Comparison of ENCODE assay signal across 8 cellular contexts in the genomic region with DNA sequence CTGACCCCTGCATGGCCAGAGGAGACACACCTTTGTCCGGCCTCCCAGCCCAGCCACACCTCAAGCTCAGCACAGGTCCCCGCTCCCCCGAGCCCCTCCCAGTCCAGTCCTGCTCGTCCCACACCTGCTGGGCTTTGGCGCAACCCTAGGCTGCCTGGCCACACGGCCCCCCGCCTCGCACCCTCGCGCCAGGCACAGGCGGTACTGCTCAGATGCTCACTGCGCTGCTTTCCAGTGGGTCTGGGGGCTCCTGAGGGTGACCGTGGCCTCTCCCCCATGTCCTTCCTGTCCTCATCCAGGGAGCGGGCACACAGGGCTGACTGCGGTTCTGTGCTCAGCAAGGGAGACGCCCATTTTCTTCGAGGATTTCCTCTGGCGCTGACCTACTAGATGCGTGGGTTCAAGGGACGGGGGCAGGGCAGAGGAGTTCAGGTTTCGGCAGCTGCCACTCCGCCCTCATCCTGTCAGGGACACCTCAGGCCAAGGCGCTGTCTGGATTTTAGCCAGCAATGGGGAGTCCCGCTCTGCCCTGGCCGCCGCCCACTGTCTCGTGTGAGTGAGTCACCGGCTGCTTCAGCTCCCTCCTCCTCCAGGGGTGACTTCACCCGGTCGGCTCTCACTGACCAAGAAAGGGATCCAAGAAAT.
DNase-seq lines count a peak whose midpoint lies in the region; ATAC-seq lines count a peak whose summit lies in the region.

No MANE protein-coding gene starts in this region.

- H3K9me3 Mint-ChIP-seq in activated CD4-positive, alpha-beta T cell treated with anti-CD3 and anti-CD28 coated beads, Interleukin-2, amount 10 ng/mL, durations not matched to agents 7 days and 5 days: no peaks in the 10 kb centered on the region
- no peaks in the 10 kb centered on the region for H3K9me3 Mint-ChIP-seq in memory B cell

- H3K27me3 Mint-ChIP-seq in activated CD4-positive, alpha-beta T cell treated with anti-CD3 and anti-CD28 coated beads, Interleukin-2, amount 10 ng/mL, durations not matched to agents 7 days and 5 days: peaks cover 5% of the 10 kb centered on the region
- peaks cover 20% of the 10 kb centered on the region for H3K27me3 Mint-ChIP-seq in memory B cell

- CTCF ChIA-PET in activated CD4-positive, alpha-beta T cell treated with anti-CD3 and anti-CD28 coated beads, Interleukin-2, amount 10 ng/mL, durations not matched to agents 7 days and 5 days (lab: Charles Lee): no interaction called here

- no peak overlapping the region for H3K27ac Mint-ChIP-seq in activated CD4-positive, alpha-beta T cell treated with anti-CD3 and anti-CD28 coated beads, Interleukin-2, amount 10 ng/mL, durations not matched to agents 7 days and 5 days
- H3K27ac Mint-ChIP-seq in memory B cell: no peak overlapping the region

- POLR2A ChIA-PET in activated CD4-positive, alpha-beta T cell treated with anti-CD3 and anti-CD28 coated beads, Interleukin-2, amount 10 ng/mL, durations not matched to agents 7 days and 5 days (lab: Charles Lee): no interaction called here

- peak; percentile 67 for ATAC-seq in GM19452 (IDR thresholded peaks at IDR 0.05; ENCODE audit: unreplicated experiment)
- peak; percentile 73 for ATAC-seq in memory B cell (ENCODE audit: low read depth)

- H3K4me3 Mint-ChIP-seq in activated CD4-positive, alpha-beta T cell treated with anti-CD3 and anti-CD28 coated beads, Interleukin-2, amount 10 ng/mL, durations not matched to agents 7 days and 5 days: no peak overlapping the region
- no peak overlapping the region for H3K4me3 Mint-ChIP-seq in memory B cell

- DNase-seq in AG08395 (ENCODE audit: low spot score): peak; percentile 74
- peak; percentile 59 for DNase-seq in HS-27A (ENCODE audit: low read depth)
- DNase-seq in activated CD4-positive, alpha-beta T cell treated with anti-CD3 and anti-CD28 coated beads, Interleukin-2, amount 10 ng/mL, durations not matched to agents 7 days and 5 days: peak; percentile 33
- DNase-seq in effector CD4-positive, alpha-beta T cell: peak; percentile 11
- peak in 1 of 2 donors; percentile 14 for DNase-seq in memory B cell (ENCODE audit: low spot score in 2 of 2)
- DNase-seq in stimulated activated CD8-positive, alpha-beta memory T cell treated with anti-CD3 and anti-CD28 coated beads, Interleukin-15, amount 100 ng/mL, for 24 hours (ENCODE audit: low read depth): peak; percentile 14
- no peak for DNase-seq in NCI-H2227 treated with DMSO at 0.1 percent for 48 hours (lab: John Stamatoyannopoulos, UW)

- H3K36me3 Mint-ChIP-seq in activated CD4-positive, alpha-beta T cell treated with anti-CD3 and anti-CD28 coated beads, Interleukin-2, amount 10 ng/mL, durations not matched to agents 7 days and 5 days (ENCODE audit: low read depth): no peaks in the 10 kb centered on the region
- no peaks in the 10 kb centered on the region for H3K36me3 Mint-ChIP-seq in memory B cell

- no peaks in the 10 kb centered on the region for H3K4me1 Mint-ChIP-seq in activated CD4-positive, alpha-beta T cell treated with anti-CD3 and anti-CD28 coated beads, Interleukin-2, amount 10 ng/mL, durations not matched to agents 7 days and 5 days
- H3K4me1 Mint-ChIP-seq in memory B cell: peaks cover 7% of the 10 kb centered on the region
